6 cellular contexts compared by ENCODE assay signal in genomic region chr3:119678209-119678608, GRCh38. TPM values are rescaled to one million over a fixed set of nuclear protein-coding genes. Genes with fewer than 3 reads are reported as not detected.
"Had no signal": no experiment of that assay in that cellular context is flagged by ENCODE, and none has a peak within 500 bp of the region (broad histone marks: within the 10 kb centered on the region; RNA-seq: fewer than 3 reads in every experiment).

No MANE protein-coding gene starts in this region.

RNA-seq across cellular contexts. Expression of gene CFAP91, which starts 24.6 kb away (rescaled TPM):
- total RNA-seq: activated CD4-positive, alpha-beta memory T cell treated with anti-CD3 and anti-CD28 coated beads, Interleukin-2, amount 10 ng/mL, durations not matched to agents 7 days and 5 days; activated T-helper 1 cell treated with anti-CD3 and anti-CD28 coated beads, Interleukin-12 subunit alpha, Interleukin-12 subunit beta, Interleukin-2, Interleukin-4 antibody, amounts not matched to agents 30 ng/mL and 10 ng/mL and 1 ng/mL, durations not matched to agents 14 hours and 24 hours and 36 hours; dermis microvascular lymphatic vessel endothelial cell; esophagus mucosa had no signal
- polyA plus RNA-seq: hepatocyte, immature natural killer cell had no signal
